In the genomic region with DNA sequence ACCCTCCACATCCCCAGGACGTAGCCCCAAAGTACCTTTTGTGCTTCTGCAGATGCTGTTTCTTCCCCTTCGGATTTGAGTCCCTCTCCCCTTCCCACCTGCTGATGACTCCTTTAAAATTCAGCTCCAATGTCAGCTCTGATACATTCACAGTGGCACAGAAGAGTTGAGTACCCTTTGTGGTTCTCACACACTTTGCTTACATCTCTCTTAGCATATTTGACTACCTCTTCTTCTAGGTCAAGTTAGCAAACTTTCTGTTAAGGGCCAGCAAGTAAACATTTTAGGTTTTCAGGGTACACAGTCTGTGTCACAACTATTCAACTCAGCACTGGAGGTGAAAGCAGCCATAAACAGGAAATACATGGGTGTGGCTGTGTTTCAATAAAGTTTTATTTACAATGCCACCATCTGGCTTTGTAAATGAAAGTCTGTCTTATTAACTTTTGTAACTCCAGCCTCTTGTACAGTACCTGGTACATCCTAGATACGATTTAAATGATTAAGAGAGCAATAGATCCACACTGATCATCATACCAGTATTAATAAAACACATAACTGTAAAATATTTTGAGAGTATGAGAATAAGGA, we compare ENCODE assay signal across 30 cellular contexts.
"Had no signal": no experiment of that assay in that cellular context is flagged by ENCODE, and none has a peak within 500 bp of the region (broad histone marks: within the 10 kb centered on the region; RNA-seq: fewer than 3 reads in every experiment).

No MANE protein-coding gene starts in this region.

- DNase-seq: activated CD4-positive, alpha-beta memory T cell treated with anti-CD3 and anti-CD28 coated beads, Interleukin-2, amount 10 ng/mL, durations not matched to agents 7 days and 5 days; activated CD4-positive, alpha-beta T cell treated with anti-CD3 and anti-CD28 coated beads, Interleukin-2, amount 10 ng/mL, durations not matched to agents 24 days and 14 days; activated CD8-positive, alpha-beta memory T cell treated with anti-CD3 and anti-CD28 coated beads, Interleukin-2, amount 50 U/mL, for 48 hours; activated gamma-delta T cell; activated naive CD4-positive, alpha-beta T cell treated with anti-CD3 and anti-CD28 coated beads, Interleukin-2, amount 50 U/mL, for 16 hours; activated T-cell treated with anti-CD3 and anti-CD28 coated beads, Interleukin-2, amount 50 U/mL, for 24 hours; amygdala; caudate nucleus; cortex of kidney; effector memory CD8-positive, alpha-beta T cell; erythroblast; gastrocnemius medialis; glutamatergic neuron; islet precursor cell; left cardiac atrium; naive thymus-derived CD8-positive, alpha-beta T cell; occipital lobe; psoas muscle; stimulated activated CD4-positive, alpha-beta T cell treated with anti-CD3 and anti-CD28 coated beads, Interleukin-1b, Interleukin-23, amount 100 ng/mL, for 48 hours; stimulated activated naive B cell treated with anti-CD40 and anti-IgM and Interleukin-4, amounts not matched to agents 10 μg/mL and 1 μg/mL and 100 μg/mL, for 72 hours; stomach; T1000; thyroid gland; upper lobe of left lung; WERI-Rb-1 had no signal

- H3K9me3 ChIP-seq: gastrocnemius medialis, psoas muscle, stomach, thyroid gland, upper lobe of left lung had no signal

- H3K27ac ChIP-seq: gastrocnemius medialis, neural progenitor cell, parathyroid adenoma, psoas muscle, stomach, thyroid gland, upper lobe of left lung, WERI-Rb-1 had no signal

- H3K4me1 Mint-ChIP-seq: activated CD4-positive, alpha-beta memory T cell treated with anti-CD3 and anti-CD28 coated beads, Interleukin-2, amount 10 ng/mL, durations not matched to agents 7 days and 5 days; activated CD4-positive, alpha-beta T cell treated with anti-CD3 and anti-CD28 coated beads, Interleukin-2, amount 10 ng/mL, durations not matched to agents 24 days and 14 days; naive thymus-derived CD8-positive, alpha-beta T cell; neural progenitor cell; stimulated activated naive B cell treated with anti-CD40 and anti-IgM and Interleukin-4, amounts not matched to agents 10 μg/mL and 1 μg/mL and 100 μg/mL, for 72 hours had no signal

- H3K27me3 ChIP-seq: gastrocnemius medialis, neural progenitor cell, stomach, thyroid gland, upper lobe of left lung had no signal

- H3K9ac ChIP-seq: neural progenitor cell, parathyroid adenoma had no signal

- ATAC-seq: activated CD4-positive, CD25-positive, alpha-beta regulatory T cell treated with anti-CD3 and anti-CD28 coated beads, Interleukin-2, amount 50 U/mL, for 24 hours; effector memory CD8-positive, alpha-beta T cell; gastrocnemius medialis; left cardiac atrium; naive thymus-derived CD8-positive, alpha-beta T cell; psoas muscle; stimulated activated naive B cell treated with anti-CD40 and anti-IgM and Interleukin-4, amounts not matched to agents 10 μg/mL and 1 μg/mL and 100 μg/mL, for 72 hours had no signal

- H3K4me3 ChIP-seq: gastrocnemius medialis, neural progenitor cell, psoas muscle, smooth muscle cell, stomach, thyroid gland, upper lobe of left lung had no signal

- H3K4me1 ChIP-seq: gastrocnemius medialis, neural progenitor cell, parathyroid adenoma, psoas muscle, stomach, thyroid gland had no signal

- H3K27ac Mint-ChIP-seq: activated CD4-positive, alpha-beta memory T cell treated with anti-CD3 and anti-CD28 coated beads, Interleukin-2, amount 10 ng/mL, durations not matched to agents 7 days and 5 days; activated CD4-positive, alpha-beta T cell treated with anti-CD3 and anti-CD28 coated beads, Interleukin-2, amount 10 ng/mL, durations not matched to agents 24 days and 14 days; activated T-cell treated with anti-CD3 and anti-CD28 coated beads, Interleukin-2, amount 50 U/mL, for 24 hours; effector memory CD8-positive, alpha-beta T cell; mesothelial cell of epicardium; naive thymus-derived CD8-positive, alpha-beta T cell; neural progenitor cell; stimulated activated naive B cell treated with anti-CD40 and anti-IgM and Interleukin-4, amounts not matched to agents 10 μg/mL and 1 μg/mL and 100 μg/mL, for 72 hours had no signal

- H3K27me3 Mint-ChIP-seq: activated CD4-positive, alpha-beta memory T cell treated with anti-CD3 and anti-CD28 coated beads, Interleukin-2, amount 10 ng/mL, durations not matched to agents 7 days and 5 days; activated CD4-positive, alpha-beta T cell treated with anti-CD3 and anti-CD28 coated beads, Interleukin-2, amount 10 ng/mL, durations not matched to agents 24 days and 14 days; activated T-cell treated with anti-CD3 and anti-CD28 coated beads, Interleukin-2, amount 50 U/mL, for 24 hours; effector memory CD8-positive, alpha-beta T cell; stimulated activated naive B cell treated with anti-CD40 and anti-IgM and Interleukin-4, amounts not matched to agents 10 μg/mL and 1 μg/mL and 100 μg/mL, for 72 hours had no signal

- H3K9me3 Mint-ChIP-seq: activated CD4-positive, alpha-beta T cell treated with anti-CD3 and anti-CD28 coated beads, Interleukin-2, amount 10 ng/mL, durations not matched to agents 24 days and 14 days; neural progenitor cell had no signal

- H3K79me2 ChIP-seq: parathyroid adenoma had no signal

- H2AFZ ChIP-seq: neural progenitor cell, parathyroid adenoma had no signal

- H3K4me2 ChIP-seq: neural progenitor cell, smooth muscle cell had no signal

- H3K4me3 Mint-ChIP-seq: activated CD4-positive, alpha-beta memory T cell treated with anti-CD3 and anti-CD28 coated beads, Interleukin-2, amount 10 ng/mL, durations not matched to agents 7 days and 5 days; activated CD4-positive, alpha-beta T cell treated with anti-CD3 and anti-CD28 coated beads, Interleukin-2, amount 10 ng/mL, durations not matched to agents 24 days and 14 days; activated T-cell treated with anti-CD3 and anti-CD28 coated beads, Interleukin-2, amount 50 U/mL, for 24 hours; effector memory CD8-positive, alpha-beta T cell; mesothelial cell of epicardium; naive thymus-derived CD8-positive, alpha-beta T cell; neural progenitor cell; stimulated activated naive B cell treated with anti-CD40 and anti-IgM and Interleukin-4, amounts not matched to agents 10 μg/mL and 1 μg/mL and 100 μg/mL, for 72 hours had no signal

- H3K36me3 ChIP-seq: gastrocnemius medialis, neural progenitor cell, stomach, thyroid gland, upper lobe of left lung, WERI-Rb-1 had no signal

- H3K36me3 Mint-ChIP-seq: mesothelial cell of epicardium; naive thymus-derived CD8-positive, alpha-beta T cell; neural progenitor cell; stimulated activated naive B cell treated with anti-CD40 and anti-IgM and Interleukin-4, amounts not matched to agents 10 μg/mL and 1 μg/mL and 100 μg/mL, for 72 hours had no signal
